In genomic region chr3:195148553-195148952, GRCh38 we compare ENCODE assay signal across 9 cellular contexts.
DNase-seq lines count a peak whose midpoint lies in the region; ATAC-seq and TF ChIP-seq lines count a peak whose summit lies in the region.
"Had no signal": no experiment of that assay in that cellular context is flagged by ENCODE, and none has a peak within 500 bp of the region (broad histone marks: within the 10 kb centered on the region; RNA-seq: fewer than 3 reads in every experiment).

No MANE protein-coding gene starts in this region.

- 25 to 48% (median 39%) methylated on average over 10 of the region's 10 CpGs for WGBS in heart left ventricle, 4 donors

- H3K27me3 Mint-ChIP-seq in WTC11 (ENCODE audit: low read depth) (no peaks in the 10 kb centered on the region), type B pancreatic cell (no peaks in the 10 kb centered on the region)

- H3K4me1 Mint-ChIP-seq in WTC11, result peaks cover 43% of the 10 kb centered on the region
- peaks cover 53% of the 10 kb centered on the region for H3K4me1 Mint-ChIP-seq in type B pancreatic cell (ENCODE audit: unreplicated experiment)

- TF ChIP-seq POLR2A in heart left ventricle (IDR thresholded peaks at IDR 0.05), result no peak

- CTCF ChIA-PET in WTC11 (lab: Charles Lee), result no interaction called here

- intact Hi-C loops in heart left ventricle (cut with DNase I) (no loop called here), Right ventricle myocardium inferior (cut with DNase I) (no loop called here)

- peaks cover 0 to 76% (median 50%) of the 10 kb centered on the region in 12 donors for H3K4me1 ChIP-seq in heart left ventricle

- no peaks in the 10 kb centered on the region for H3K9me3 Mint-ChIP-seq in WTC11
- H3K9me3 Mint-ChIP-seq in type B pancreatic cell, result no peaks in the 10 kb centered on the region

- POLR2A ChIA-PET in WTC11 (lab: Charles Lee), result no interaction called here

- no peaks in the 10 kb centered on the region for H3K36me3 Mint-ChIP-seq in WTC11
- peaks cover 1% of the 10 kb centered on the region for H3K36me3 Mint-ChIP-seq in type B pancreatic cell

- H3K9me3 ChIP-seq in heart left ventricle, result no peaks in the 10 kb centered on the region

- H3K4me3 Mint-ChIP-seq in WTC11 (no peak overlapping the region), type B pancreatic cell (no peak overlapping the region)

- H3K36me3 ChIP-seq in heart left ventricle, result no peaks in the 10 kb centered on the region

- ATAC-seq in heart left ventricle (peak in 1 of 4 donors; percentile 10), Right ventricle myocardium inferior (no peak), WTC11 (no peak), HG03378 (IDR thresholded peaks at IDR 0.05; ENCODE audit: unreplicated experiment) (no peak)

- DNase-seq in heart left ventricle (no peak), Right ventricle myocardium inferior (ENCODE audit: missing footprints) (no peak), WTC11 (ENCODE audit: low spot score) (no peak), lung microvascular endothelial cell (ENCODE audit: low read depth in 2 of 2) (peak; percentile 68 to 75), type B pancreatic cell (ENCODE audit: extremely low spot score, unreplicated experiment) (no peak), cortex of kidney (lab: John Stamatoyannopoulos, UW) (no peak), NCI-H1092 (lab: John Stamatoyannopoulos, UW) (no peak)
- DNase-seq: activated naive CD4-positive, alpha-beta T cell treated with anti-CD3 and anti-CD28 coated beads, Interleukin-2, amount 50 U/mL, for 16 hours had no signal

- no peak for TF ChIP-seq CTCF in heart left ventricle (IDR thresholded peaks at IDR 0.05)
- no peak for TF ChIP-seq CTCF in WTC11 (IDR thresholded peaks at IDR 0.05)
- TF ChIP-seq CTCF in type B pancreatic cell (conservative IDR thresholded peaks at IDR 0.05), result no peak

- H3K27ac ChIP-seq in heart left ventricle, result peak overlapping the region in 11 of 12 donors; percentile 41 to 92 (median 85)

- H3K27ac Mint-ChIP-seq in WTC11 (peak overlapping the region; percentile 3; the same call in 1 of the 2 replicates), type B pancreatic cell (peak overlapping the region; percentile 17)

- peak overlapping the region in 7 of 12 donors; percentile 24 to 50 (median 43) for H3K4me3 ChIP-seq in heart left ventricle

- no peaks in the 10 kb centered on the region for H3K27me3 ChIP-seq in heart left ventricle

TF ChIP-seq in WTC11, 78 proteins besides CTCF, POLR2A, EP300 and RAD21 (continues in another document):
- TF ChIP-seq, protein P1, sequence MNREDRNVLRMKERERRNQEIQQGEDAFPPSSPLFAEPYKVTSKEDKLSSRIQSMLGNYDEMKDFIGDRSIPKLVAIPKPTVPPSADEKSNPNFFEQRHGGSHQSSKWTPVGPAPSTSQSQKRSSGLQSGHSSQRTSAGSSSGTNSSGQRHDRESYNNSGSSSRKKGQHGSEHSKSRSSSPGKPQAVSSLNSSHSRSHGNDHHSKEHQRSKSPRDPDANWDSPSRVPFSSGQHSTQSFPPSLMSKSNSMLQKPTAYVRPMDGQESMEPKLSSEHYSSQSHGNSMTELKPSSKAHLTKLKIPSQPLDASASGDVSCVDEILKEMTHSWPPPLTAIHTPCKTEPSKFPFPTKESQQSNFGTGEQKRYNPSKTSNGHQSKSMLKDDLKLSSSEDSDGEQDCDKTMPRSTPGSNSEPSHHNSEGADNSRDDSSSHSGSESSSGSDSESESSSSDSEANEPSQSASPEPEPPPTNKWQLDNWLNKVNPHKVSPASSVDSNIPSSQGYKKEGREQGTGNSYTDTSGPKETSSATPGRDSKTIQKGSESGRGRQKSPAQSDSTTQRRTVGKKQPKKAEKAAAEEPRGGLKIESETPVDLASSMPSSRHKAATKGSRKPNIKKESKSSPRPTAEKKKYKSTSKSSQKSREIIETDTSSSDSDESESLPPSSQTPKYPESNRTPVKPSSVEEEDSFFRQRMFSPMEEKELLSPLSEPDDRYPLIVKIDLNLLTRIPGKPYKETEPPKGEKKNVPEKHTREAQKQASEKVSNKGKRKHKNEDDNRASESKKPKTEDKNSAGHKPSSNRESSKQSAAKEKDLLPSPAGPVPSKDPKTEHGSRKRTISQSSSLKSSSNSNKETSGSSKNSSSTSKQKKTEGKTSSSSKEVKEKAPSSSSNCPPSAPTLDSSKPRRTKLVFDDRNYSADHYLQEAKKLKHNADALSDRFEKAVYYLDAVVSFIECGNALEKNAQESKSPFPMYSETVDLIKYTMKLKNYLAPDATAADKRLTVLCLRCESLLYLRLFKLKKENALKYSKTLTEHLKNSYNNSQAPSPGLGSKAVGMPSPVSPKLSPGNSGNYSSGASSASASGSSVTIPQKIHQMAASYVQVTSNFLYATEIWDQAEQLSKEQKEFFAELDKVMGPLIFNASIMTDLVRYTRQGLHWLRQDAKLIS (CRISPR knock-in tag; IDR thresholded peaks at IDR 0.05; ENCODE audit: borderline replicate concordance), result no peak
- TF ChIP-seq ZMAT4 (CRISPR knock-in tag; IDR thresholded peaks at IDR 0.05), result no peak
- no peak for TF ChIP-seq SMAD4 (CRISPR knock-in tag; IDR thresholded peaks at IDR 0.05)
- no peak for TF ChIP-seq NFYB (CRISPR knock-in tag; conservative IDR thresholded peaks at IDR 0.05; ENCODE audit: low read depth)
- TF ChIP-seq PRDM15 (CRISPR knock-in tag; IDR thresholded peaks at IDR 0.05), result no peak
- TF ChIP-seq ESRRA (CRISPR knock-in tag; IDR thresholded peaks at IDR 0.05; ENCODE audit: borderline replicate concordance), result no peak
- TF ChIP-seq, protein P2, sequence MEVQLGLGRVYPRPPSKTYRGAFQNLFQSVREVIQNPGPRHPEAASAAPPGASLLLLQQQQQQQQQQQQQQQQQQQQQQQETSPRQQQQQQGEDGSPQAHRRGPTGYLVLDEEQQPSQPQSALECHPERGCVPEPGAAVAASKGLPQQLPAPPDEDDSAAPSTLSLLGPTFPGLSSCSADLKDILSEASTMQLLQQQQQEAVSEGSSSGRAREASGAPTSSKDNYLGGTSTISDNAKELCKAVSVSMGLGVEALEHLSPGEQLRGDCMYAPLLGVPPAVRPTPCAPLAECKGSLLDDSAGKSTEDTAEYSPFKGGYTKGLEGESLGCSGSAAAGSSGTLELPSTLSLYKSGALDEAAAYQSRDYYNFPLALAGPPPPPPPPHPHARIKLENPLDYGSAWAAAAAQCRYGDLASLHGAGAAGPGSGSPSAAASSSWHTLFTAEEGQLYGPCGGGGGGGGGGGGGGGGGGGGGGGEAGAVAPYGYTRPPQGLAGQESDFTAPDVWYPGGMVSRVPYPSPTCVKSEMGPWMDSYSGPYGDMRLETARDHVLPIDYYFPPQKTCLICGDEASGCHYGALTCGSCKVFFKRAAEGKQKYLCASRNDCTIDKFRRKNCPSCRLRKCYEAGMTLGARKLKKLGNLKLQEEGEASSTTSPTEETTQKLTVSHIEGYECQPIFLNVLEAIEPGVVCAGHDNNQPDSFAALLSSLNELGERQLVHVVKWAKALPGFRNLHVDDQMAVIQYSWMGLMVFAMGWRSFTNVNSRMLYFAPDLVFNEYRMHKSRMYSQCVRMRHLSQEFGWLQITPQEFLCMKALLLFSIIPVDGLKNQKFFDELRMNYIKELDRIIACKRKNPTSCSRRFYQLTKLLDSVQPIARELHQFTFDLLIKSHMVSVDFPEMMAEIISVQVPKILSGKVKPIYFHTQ (CRISPR knock-in tag; IDR thresholded peaks at IDR 0.05), result no peak
- no peak for TF ChIP-seq MXD4 (CRISPR knock-in tag; IDR thresholded peaks at IDR 0.05; ENCODE audit: borderline replicate concordance)
- TF ChIP-seq HMGXB4 (CRISPR knock-in tag; IDR thresholded peaks at IDR 0.05), result no peak
- no peak for TF ChIP-seq MYBL2 (CRISPR knock-in tag; IDR thresholded peaks at IDR 0.05)
- no peak for TF ChIP-seq NR2C2 (CRISPR knock-in tag; IDR thresholded peaks at IDR 0.05)

Comparison
In these comparisons a context has a peak if more than half of its experiments do, and no peak if none do; other contexts are left out.
1. DNase-seq: peak in lung microvascular endothelial cell (2 of 2); none in heart left ventricle (0 of 5), Right ventricle myocardium inferior (single experiment), WTC11 (single experiment), type B pancreatic cell (single experiment), cortex of kidney (single experiment) and NCI-H1092 (single experiment).